Comparison of ENCODE assay signal across 32 cellular contexts in the genomic region with DNA sequence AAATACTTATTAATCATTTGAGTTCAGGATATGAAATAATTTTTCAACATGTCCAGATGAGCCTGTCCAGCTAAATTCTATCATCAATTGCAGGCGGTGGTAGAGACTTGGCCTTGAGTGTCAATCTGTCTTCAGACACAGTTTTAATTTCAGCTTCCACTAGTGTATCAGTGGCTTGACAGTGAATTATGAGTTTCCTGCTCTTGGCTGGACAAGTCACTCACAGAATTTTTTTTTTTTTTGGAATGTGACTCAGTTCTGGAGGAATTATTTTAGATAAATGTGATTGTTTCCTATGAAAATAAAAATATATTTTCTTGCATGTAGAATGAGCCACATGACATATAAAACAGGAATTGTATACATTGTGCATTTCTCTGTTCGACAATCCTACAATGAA.
"Had no signal": no experiment of that assay in that cellular context is flagged by ENCODE, and none has a peak within 500 bp of the region (broad histone marks: within the 10 kb centered on the region; RNA-seq: fewer than 3 reads in every experiment).

No MANE protein-coding gene starts in this region.

- H3K4me1 Mint-ChIP-seq: activated CD4-positive, alpha-beta T cell treated with anti-CD3 and anti-CD28 coated beads, Interleukin-2, amount 10 ng/mL, durations not matched to agents 24 days and 14 days; activated T-helper 17 cell treated with anti-CD3 and anti-CD28 coated beads, Interleukin-2, amount 50 U/mL, for 72 hours; naive B cell; stimulated activated effector memory CD8-positive, alpha-beta T cell treated with anti-CD3 and anti-CD28 coated beads, Interleukin-12 subunit alpha, Interleukin-12 subunit beta, amount 100 ng/mL, for 72 hours; stimulated activated naive CD8-positive, alpha-beta T cell treated with anti-CD3 and anti-CD28 coated beads, Interleukin-15, amount 100 ng/mL, for 72 hours had no signal

- H3K36me3 ChIP-seq: heart right ventricle, left ventricle myocardium inferior, neutrophil, ovary, thyroid gland, upper lobe of left lung, vagina had no signal

- ATAC-seq: activated CD8-positive, alpha-beta T cell treated with anti-CD3 and anti-CD28 coated beads for 36 hours; activated T-cell treated with anti-CD3 and anti-CD28 coated beads, Interleukin-2, amount 50 U/mL, for 4 hours; activated T-helper 17 cell treated with anti-CD3 and anti-CD28 coated beads, Interleukin-2, amount 50 U/mL, for 72 hours; effector memory CD8-positive, alpha-beta T cell; esophagus mucosa; heart right ventricle; sciatic nerve; stimulated activated effector memory CD8-positive, alpha-beta T cell treated with anti-CD3 and anti-CD28 coated beads, Interleukin-12 subunit alpha, Interleukin-12 subunit beta, amount 100 ng/mL, for 72 hours; stimulated activated naive CD8-positive, alpha-beta T cell treated with anti-CD3 and anti-CD28 coated beads, Interleukin-15, amount 100 ng/mL, for 72 hours; T-helper 17 cell had no signal

- H3K4me3 ChIP-seq: coronary artery, heart right ventricle, left ventricle myocardium inferior, ovary, thyroid gland, upper lobe of left lung, vagina had no signal

- H3K4me1 ChIP-seq: thyroid gland, upper lobe of left lung, vagina had no signal

- H3K9me3 Mint-ChIP-seq: activated CD4-positive, alpha-beta T cell treated with anti-CD3 and anti-CD28 coated beads, Interleukin-2, amount 10 ng/mL, durations not matched to agents 24 days and 14 days; activated CD8-positive, alpha-beta T cell treated with anti-CD3 and anti-CD28 coated beads for 36 hours; activated T-cell treated with anti-CD3 and anti-CD28 coated beads, Interleukin-2, amount 50 U/mL, for 4 hours; activated T-helper 17 cell treated with anti-CD3 and anti-CD28 coated beads, Interleukin-2, amount 50 U/mL, for 72 hours; brain; effector memory CD8-positive, alpha-beta T cell; mesothelial cell of epicardium; naive B cell; nephron progenitor cell; stimulated activated effector memory CD8-positive, alpha-beta T cell treated with anti-CD3 and anti-CD28 coated beads, Interleukin-12 subunit alpha, Interleukin-12 subunit beta, amount 100 ng/mL, for 72 hours; stimulated activated naive CD8-positive, alpha-beta T cell treated with anti-CD3 and anti-CD28 coated beads, Interleukin-15, amount 100 ng/mL, for 72 hours had no signal

- DNase-seq: activated CD4-positive, alpha-beta T cell treated with anti-CD3 and anti-CD28 coated beads, Interleukin-2, amount 10 ng/mL, durations not matched to agents 24 days and 14 days; activated CD4-positive, CD25-positive, alpha-beta regulatory T cell treated with anti-CD3 and anti-CD28 coated beads, Interleukin-2, amount 50 U/mL, for 72 hours; activated CD8-positive, alpha-beta T cell treated with anti-CD3 and anti-CD28 coated beads for 36 hours; activated gamma-delta T cell treated with Interleukin-2 at 50 U/mL for 16 hours; activated naive CD4-positive, alpha-beta T cell treated with anti-CD3 and anti-CD28 coated beads, Interleukin-2, amount 50 U/mL, for 16 hours; activated T-cell treated with anti-CD3 and anti-CD28 coated beads, Interleukin-2, amount 50 U/mL, for 4 hours; effector memory CD8-positive, alpha-beta T cell; foreskin melanocyte; heart right ventricle; left ventricle myocardium inferior; naive B cell; nephron progenitor cell; ovary; retina; small intestine; stimulated activated CD4-positive, alpha-beta T cell treated with anti-CD3 and anti-CD28 coated beads, Interleukin-4, amount 100 ng/mL, for 24 hours; stimulated activated naive CD8-positive, alpha-beta T cell treated with anti-CD3 and anti-CD28 coated beads, Interleukin-15, amount 100 ng/mL, for 72 hours; substantia nigra; T-helper 17 cell; T1000; thyroid gland; upper lobe of left lung had no signal

- H3K36me3 Mint-ChIP-seq: brain; mesothelial cell of epicardium; naive B cell; stimulated activated effector memory CD8-positive, alpha-beta T cell treated with anti-CD3 and anti-CD28 coated beads, Interleukin-12 subunit alpha, Interleukin-12 subunit beta, amount 100 ng/mL, for 72 hours had no signal

- H3K27me3 Mint-ChIP-seq: activated T-helper 17 cell treated with anti-CD3 and anti-CD28 coated beads, Interleukin-2, amount 50 U/mL, for 72 hours; progenitor cell of endocrine pancreas had no signal

- H3K27me3 ChIP-seq: heart right ventricle, neutrophil, ovary, thyroid gland, upper lobe of left lung, vagina had no signal

- H3K9me3 ChIP-seq: heart right ventricle, left ventricle myocardium inferior, neutrophil, ovary, thyroid gland, upper lobe of left lung, vagina had no signal

- H3K27ac ChIP-seq: heart right ventricle, left ventricle myocardium inferior, neutrophil, ovary, thyroid gland, upper lobe of left lung, vagina had no signal

- H3K27ac Mint-ChIP-seq: activated CD4-positive, alpha-beta T cell treated with anti-CD3 and anti-CD28 coated beads, Interleukin-2, amount 10 ng/mL, durations not matched to agents 24 days and 14 days; activated CD8-positive, alpha-beta T cell treated with anti-CD3 and anti-CD28 coated beads for 36 hours; activated T-helper 17 cell treated with anti-CD3 and anti-CD28 coated beads, Interleukin-2, amount 50 U/mL, for 72 hours; brain; effector memory CD8-positive, alpha-beta T cell; mesothelial cell of epicardium; nephron progenitor cell; stimulated activated effector memory CD8-positive, alpha-beta T cell treated with anti-CD3 and anti-CD28 coated beads, Interleukin-12 subunit alpha, Interleukin-12 subunit beta, amount 100 ng/mL, for 72 hours; stimulated activated naive CD8-positive, alpha-beta T cell treated with anti-CD3 and anti-CD28 coated beads, Interleukin-15, amount 100 ng/mL, for 72 hours; T-helper 17 cell had no signal

- H3K4me3 Mint-ChIP-seq: activated CD4-positive, alpha-beta T cell treated with anti-CD3 and anti-CD28 coated beads, Interleukin-2, amount 10 ng/mL, durations not matched to agents 24 days and 14 days; activated CD8-positive, alpha-beta T cell treated with anti-CD3 and anti-CD28 coated beads for 36 hours; activated T-cell treated with anti-CD3 and anti-CD28 coated beads, Interleukin-2, amount 50 U/mL, for 4 hours; activated T-helper 17 cell treated with anti-CD3 and anti-CD28 coated beads, Interleukin-2, amount 50 U/mL, for 72 hours; brain; effector memory CD8-positive, alpha-beta T cell; mesothelial cell of epicardium; nephron progenitor cell; stimulated activated effector memory CD8-positive, alpha-beta T cell treated with anti-CD3 and anti-CD28 coated beads, Interleukin-12 subunit alpha, Interleukin-12 subunit beta, amount 100 ng/mL, for 72 hours; stimulated activated naive CD8-positive, alpha-beta T cell treated with anti-CD3 and anti-CD28 coated beads, Interleukin-15, amount 100 ng/mL, for 72 hours; T-helper 17 cell had no signal
